ENCODE assay signal across 18 cellular contexts in the genomic region with DNA sequence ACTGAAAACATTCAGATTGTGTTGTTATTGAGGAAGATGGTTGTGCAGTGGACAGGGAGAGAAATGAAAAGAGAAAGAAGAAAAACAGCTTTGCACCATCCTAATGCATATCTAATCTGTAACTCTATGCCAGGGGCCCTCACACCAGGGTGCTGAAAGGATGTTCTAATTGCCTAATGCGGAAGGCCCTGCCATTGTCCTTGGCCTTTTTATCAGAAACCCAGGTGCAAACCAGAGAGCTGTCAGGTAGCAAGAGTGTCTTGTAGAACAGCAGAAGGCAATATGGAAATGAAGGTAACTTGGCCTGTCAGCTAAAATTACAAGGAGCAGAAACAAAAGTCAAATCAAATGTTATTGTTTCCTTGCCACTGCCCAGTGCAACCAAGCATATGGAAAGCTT.
"Had no signal": no experiment of that assay in that cellular context is flagged by ENCODE, and none has a peak within 500 bp of the region (broad histone marks: within the 10 kb centered on the region; RNA-seq: fewer than 3 reads in every experiment).

No MANE protein-coding gene starts in this region.

- H3K4me3 ChIP-seq: dorsolateral prefrontal cortex, lung, thyroid gland had no signal

- H3K4me1 ChIP-seq: foreskin keratinocyte had no signal

- H3K9me3 ChIP-seq: thyroid gland had no signal

- DNase-seq: activated CD4-positive, alpha-beta T cell treated with anti-CD3 and anti-CD28 coated beads, Interleukin-2, amount 10 ng/mL, durations not matched to agents 24 days and 14 days; activated CD8-positive, alpha-beta T cell treated with anti-CD3 and anti-CD28 coated beads, Interleukin-2, amount 10 ng/mL, durations not matched to agents 7 days and 5 days; activated naive CD4-positive, alpha-beta T cell treated with anti-CD3 and anti-CD28 coated beads for 36 hours; activated naive CD8-positive, alpha-beta T cell treated with anti-CD3 and anti-CD28 coated beads, Interleukin-2, amount 50 U/mL, for 24 hours; activated T-cell treated with anti-CD3 and anti-CD28 coated beads, Interleukin-2, amount 50 U/mL, for 24 hours; anterior cingulate cortex; caudate nucleus; dorsolateral prefrontal cortex; foreskin keratinocyte; hippocampal formation; islet precursor cell; midbrain; stimulated activated naive B cell treated with anti-CD40 and anti-IgM and Interleukin-4, amounts not matched to agents 10 μg/mL and 1 μg/mL and 100 μg/mL, for 72 hours; T1000; thyroid gland had no signal

- ATAC-seq: activated CD8-positive, alpha-beta T cell treated with anti-CD3 and anti-CD28 coated beads, Interleukin-2, amount 10 ng/mL, durations not matched to agents 7 days and 5 days; activated naive CD8-positive, alpha-beta T cell treated with anti-CD3 and anti-CD28 coated beads, Interleukin-2, amount 50 U/mL, for 24 hours; foreskin keratinocyte; left lobe of liver; stimulated activated naive B cell treated with anti-CD40 and anti-IgM and Interleukin-4, amounts not matched to agents 10 μg/mL and 1 μg/mL and 100 μg/mL, for 72 hours had no signal

- H3K36me3 ChIP-seq: thyroid gland had no signal

- H3K27ac ChIP-seq: dorsolateral prefrontal cortex, foreskin keratinocyte, thyroid gland had no signal

- FAIRE-seq: colon had no signal

- H3K27me3 ChIP-seq: dorsolateral prefrontal cortex, thyroid gland had no signal
